1 cellular context compared by ENCODE assay signal in the genomic region with DNA sequence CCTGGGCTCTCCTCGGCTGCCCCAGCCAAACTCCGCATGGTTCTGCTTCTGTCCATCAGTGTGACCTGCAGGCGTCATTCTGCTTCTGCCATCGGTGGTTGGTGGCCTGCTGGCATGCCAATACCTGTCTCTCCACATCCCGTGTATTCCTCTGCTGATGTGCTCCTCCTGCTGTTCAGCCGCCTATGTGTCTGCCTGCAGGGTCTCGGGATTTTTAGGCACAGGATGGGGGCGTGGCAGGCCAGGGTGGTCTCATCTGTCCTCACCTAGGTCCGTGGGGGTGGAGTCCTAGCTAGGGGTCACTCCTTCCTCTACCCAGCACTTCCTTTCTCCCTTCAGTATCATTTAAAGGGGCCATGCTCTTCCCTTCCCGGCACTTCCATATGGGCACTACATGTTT.
TF ChIP-seq lines count a peak whose summit lies in the region.

No MANE protein-coding gene starts in this region.

TF ChIP-seq in HCT116, 20 proteins besides CTCF, POLR2A, EP300 and RAD21 (continued from another document):
- TF ChIP-seq, protein P1, sequence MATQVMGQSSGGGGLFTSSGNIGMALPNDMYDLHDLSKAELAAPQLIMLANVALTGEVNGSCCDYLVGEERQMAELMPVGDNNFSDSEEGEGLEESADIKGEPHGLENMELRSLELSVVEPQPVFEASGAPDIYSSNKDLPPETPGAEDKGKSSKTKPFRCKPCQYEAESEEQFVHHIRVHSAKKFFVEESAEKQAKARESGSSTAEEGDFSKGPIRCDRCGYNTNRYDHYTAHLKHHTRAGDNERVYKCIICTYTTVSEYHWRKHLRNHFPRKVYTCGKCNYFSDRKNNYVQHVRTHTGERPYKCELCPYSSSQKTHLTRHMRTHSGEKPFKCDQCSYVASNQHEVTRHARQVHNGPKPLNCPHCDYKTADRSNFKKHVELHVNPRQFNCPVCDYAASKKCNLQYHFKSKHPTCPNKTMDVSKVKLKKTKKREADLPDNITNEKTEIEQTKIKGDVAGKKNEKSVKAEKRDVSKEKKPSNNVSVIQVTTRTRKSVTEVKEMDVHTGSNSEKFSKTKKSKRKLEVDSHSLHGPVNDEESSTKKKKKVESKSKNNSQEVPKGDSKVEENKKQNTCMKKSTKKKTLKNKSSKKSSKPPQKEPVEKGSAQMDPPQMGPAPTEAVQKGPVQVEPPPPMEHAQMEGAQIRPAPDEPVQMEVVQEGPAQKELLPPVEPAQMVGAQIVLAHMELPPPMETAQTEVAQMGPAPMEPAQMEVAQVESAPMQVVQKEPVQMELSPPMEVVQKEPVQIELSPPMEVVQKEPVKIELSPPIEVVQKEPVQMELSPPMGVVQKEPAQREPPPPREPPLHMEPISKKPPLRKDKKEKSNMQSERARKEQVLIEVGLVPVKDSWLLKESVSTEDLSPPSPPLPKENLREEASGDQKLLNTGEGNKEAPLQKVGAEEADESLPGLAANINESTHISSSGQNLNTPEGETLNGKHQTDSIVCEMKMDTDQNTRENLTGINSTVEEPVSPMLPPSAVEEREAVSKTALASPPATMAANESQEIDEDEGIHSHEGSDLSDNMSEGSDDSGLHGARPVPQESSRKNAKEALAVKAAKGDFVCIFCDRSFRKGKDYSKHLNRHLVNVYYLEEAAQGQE (IDR thresholded peaks at IDR 0.05; ENCODE audit: low read depth): no peak
- TF ChIP-seq EZH2 (IDR thresholded peaks at IDR 0.05) (no peak), CEBPB (IDR thresholded peaks at IDR 0.05; ENCODE audit: low read depth) (no peak), SRF (IDR thresholded peaks at IDR 0.05; ENCODE audit: low read depth) (no peak), CBX3 (IDR thresholded peaks at IDR 0.05; ENCODE audit: low read depth) (no peak), ELF1 (IDR thresholded peaks at IDR 0.05; ENCODE audit: borderline replicate concordance, low read depth) (no peak)
